ENCODE assay signal across 22 cellular contexts in genomic region chr6:887583-888235, GRCh38.
"Had no signal": no experiment of that assay in that cellular context is flagged by ENCODE, and none has a peak within 500 bp of the region (broad histone marks: within the 10 kb centered on the region; RNA-seq: fewer than 3 reads in every experiment).

No MANE protein-coding gene starts in this region.

- H3K4me2 ChIP-seq: SK-N-SH had no signal

- H3K9me3 ChIP-seq: SK-N-SH had no signal

- H3K27ac ChIP-seq: RWPE1 had no signal

- DNase-seq: KBM-7, MV-4-11, NCI-H1048, NCI-H1105, NCI-H1417, NCI-H1436 treated with DMSO at 0.1 percent for 48 hours, NCI-H1694, NCI-H1930, NCI-H2081 treated with DMSO at 0.1 percent for 48 hours, NCI-H2171, NCI-H226, NCI-H446, NCI-H510A, NCI-H524 treated with DMSO at 0.1 percent for 48 hours, NCI-H69, NCI-H774, PC-3, SHP77, SK-N-SH, SW 1271 had no signal

- H3K9ac ChIP-seq: SK-N-SH had no signal

- ATAC-seq: Panc1, PC-3 had no signal
